ENCODE assay signal across 30 cellular contexts in genomic region chr9:127233582-127234350, GRCh38. TPM values are rescaled to one million over a fixed set of nuclear protein-coding genes. Genes with fewer than 3 reads are reported as not detected.
A peak's percentile ranks its signal among the peaks of the same experiment; 100 is the strongest.
DNase-seq lines count a peak whose midpoint lies in the region; ATAC-seq, FAIRE-seq and TF ChIP-seq lines count a peak whose summit lies in the region.
"Had no signal": no experiment of that assay in that cellular context is flagged by ENCODE, and none has a peak within 500 bp of the region (broad histone marks: within the 10 kb centered on the region; RNA-seq: fewer than 3 reads in every experiment).

No MANE protein-coding gene starts in this region.

- DNase-seq in adrenal gland (peak in 1 of 7 donors; percentile 7), endothelial cell of umbilical vein (ENCODE audit: low read depth, low spot score) (peak; percentile 11), osteoblast (ENCODE audit: insufficient read length, low spot score, missing footprints) (no peak), tibial nerve (ENCODE audit: low spot score in 2 of 2) (no peak)
- DNase-seq: activated CD4-positive, alpha-beta T cell treated with anti-CD3 and anti-CD28 coated beads for 4 hours; activated CD8-positive, alpha-beta T cell treated with anti-CD3 and anti-CD28 coated beads, Interleukin-2, amount 10 ng/mL, durations not matched to agents 7 days and 5 days; activated naive CD4-positive, alpha-beta T cell treated with anti-CD3 and anti-CD28 coated beads, Interleukin-2, amount 50 U/mL, for 16 hours; amniotic stem cell; colonic mucosa; DMS153; effector CD8-positive, alpha-beta T cell; gastrocnemius medialis; IMR-90; kidney glomerular epithelial cell; lower lobe of right lung; naive thymus-derived CD8-positive, alpha-beta T cell; NCI-H146; NCI-H2107; NCI-H345; NCI-H69; nucleus accumbens; SHP77; stimulated activated naive CD4-positive, alpha-beta T cell had no signal

- POLR2A ChIA-PET in endothelial cell of umbilical vein (lab: Charles Lee) = no interaction called here

- peaks cover 15 to 37% of the 10 kb centered on the region in 2 donors for H3K4me1 ChIP-seq in adrenal gland (replicated peaks in 1 of 2)
- no peaks in the 10 kb centered on the region for H3K4me1 ChIP-seq in endothelial cell of umbilical vein (ENCODE audit: control insufficient read depth, extremely low read depth, insufficient read depth, low read length)
- H3K4me1 ChIP-seq in osteoblast (ENCODE audit: insufficient read depth, low read length) = no peaks in the 10 kb centered on the region
- H3K4me1 ChIP-seq in tibial nerve = peaks cover 0 to 31% (median 15%) of the 10 kb centered on the region in 4 donors
- H3K4me1 ChIP-seq: BLaER1, colonic mucosa, gastrocnemius medialis, lower lobe of right lung had no signal

- WGBS in adrenal gland, 4 donors = 55 to 77% (median 65%) methylated on average over 5 of the region's 5 CpGs
- WGBS in tibial nerve, 2 donors = 15 to 19% methylated on average over 5 of the region's 5 CpGs

- H3K27me3 ChIP-seq in adrenal gland = no peaks in the 10 kb centered on the region
- H3K27me3 ChIP-seq in endothelial cell of umbilical vein (ENCODE audit: control insufficient read depth in 2 of 2, insufficient read depth in 2 of 2, low read length in 2 of 2) = no peaks in the 10 kb centered on the region
- peaks cover 3% of the 10 kb centered on the region for H3K27me3 ChIP-seq in osteoblast (ENCODE audit: insufficient read depth, low read length)
- H3K27me3 ChIP-seq in tibial nerve = no peaks in the 10 kb centered on the region
- H3K27me3 ChIP-seq: BLaER1, colonic mucosa, gastrocnemius medialis had no signal

- no peaks in the 10 kb centered on the region for H3K79me2 ChIP-seq in endothelial cell of umbilical vein (ENCODE audit: control insufficient read depth, insufficient read depth, low read length)
- no peaks in the 10 kb centered on the region for H3K79me2 ChIP-seq in osteoblast (ENCODE audit: insufficient read depth, low read length)

- CTCF ChIA-PET in endothelial cell of umbilical vein (lab: Charles Lee) = no interaction called here

- H3K27ac ChIP-seq in adrenal gland = peak overlapping the region in 3 of 5 donors; percentile 10 to 31 (median 18)
- H3K27ac ChIP-seq in endothelial cell of umbilical vein (ENCODE audit: insufficient read depth, low read depth, low read length) = no peak overlapping the region
- H3K27ac ChIP-seq in osteoblast (ENCODE audit: low read depth, low read length) = no peak overlapping the region
- H3K27ac ChIP-seq in tibial nerve = peak overlapping the region in 3 of 4 donors; percentile 27 to 74 (median 59)
- H3K27ac ChIP-seq: BLaER1, colonic mucosa, gastrocnemius medialis, lower lobe of right lung had no signal

- H3K9me3 ChIP-seq in adrenal gland (replicated peaks in 1 of 3) (no peaks in the 10 kb centered on the region), endothelial cell of umbilical vein (replicated peaks; ENCODE audit: control insufficient read depth, insufficient read depth, low read length) (no peaks in the 10 kb centered on the region), osteoblast (ENCODE audit: low read depth, low read length) (no peaks in the 10 kb centered on the region), tibial nerve (no peaks in the 10 kb centered on the region)
- H3K9me3 ChIP-seq: BLaER1, colonic mucosa, gastrocnemius medialis, HAP-1, lower lobe of right lung had no signal

- intact Hi-C loops in adrenal gland (cut with DNase I) (no loop called here), endothelial cell of umbilical vein (cut with micrococcal nuclease) (no loop called here)

- no peaks in the 10 kb centered on the region for H3K9me1 ChIP-seq in endothelial cell of umbilical vein (replicated peaks; ENCODE audit: control insufficient read depth, extremely low read depth, insufficient read depth, low read length)

- no peak for FAIRE-seq in endothelial cell of umbilical vein (lab: Jason Lieb, UNC)
- FAIRE-seq: bronchial epithelial cell had no signal

- H3K36me3 ChIP-seq in adrenal gland (replicated peaks in 1 of 2) = no peaks in the 10 kb centered on the region
- no peaks in the 10 kb centered on the region for H3K36me3 ChIP-seq in endothelial cell of umbilical vein (ENCODE audit: control insufficient read depth in 2 of 2, extremely low read depth in 1 of 2, insufficient read depth in 2 of 2, low read length in 2 of 2)
- no peaks in the 10 kb centered on the region for H3K36me3 ChIP-seq in osteoblast (ENCODE audit: insufficient read depth, low read length)
- peaks cover 0 to 10% (median 0%) of the 10 kb centered on the region in 3 donors for H3K36me3 ChIP-seq in tibial nerve
- H3K36me3 ChIP-seq: BLaER1, colonic mucosa, gastrocnemius medialis, HAP-1, lower lobe of right lung had no signal

- ATAC-seq in GM18873 (IDR thresholded peaks at IDR 0.05; ENCODE audit: low FRiP score, unreplicated experiment) (no peak), GM21786 (IDR thresholded peaks at IDR 0.05; ENCODE audit: unreplicated experiment) (no peak), HG03460 (IDR thresholded peaks at IDR 0.05; ENCODE audit: unreplicated experiment) (no peak)
- ATAC-seq: activated CD8-positive, alpha-beta T cell treated with anti-CD3 and anti-CD28 coated beads, Interleukin-2, amount 10 ng/mL, durations not matched to agents 7 days and 5 days; gastrocnemius medialis; lower lobe of right lung; naive thymus-derived CD8-positive, alpha-beta T cell had no signal

- TF ChIP-seq EP300 in tibial nerve (IDR thresholded peaks at IDR 0.05) = no peak

- no peak for TF ChIP-seq CTCF in adrenal gland (IDR thresholded peaks at IDR 0.05)
- no peak for TF ChIP-seq CTCF in endothelial cell of umbilical vein (IDR thresholded peaks at IDR 0.05; ENCODE audit: extremely low read depth in 1 of 2, insufficient read depth in 1 of 2, low read depth in 1 of 2, low read length in 2 of 2)
- TF ChIP-seq CTCF in osteoblast (IDR thresholded peaks at IDR 0.05; ENCODE audit: extremely low read depth, low read depth, low read length) = no peak
- TF ChIP-seq CTCF in tibial nerve (IDR thresholded peaks at IDR 0.05) = no peak

- H3K4me2 ChIP-seq in endothelial cell of umbilical vein (ENCODE audit: insufficient read depth, low read length) = no peak overlapping the region
- H3K4me2 ChIP-seq in osteoblast (ENCODE audit: insufficient read depth, low read length) = peak overlapping the region; percentile 16
- H3K4me2 ChIP-seq: BLaER1 had no signal

- no TSS peak for BruUV-seq in endothelial cell of umbilical vein (replicated peaks; lab: Mats Ljungman, UMichigan)

- H3K9ac ChIP-seq in endothelial cell of umbilical vein (replicated peaks; ENCODE audit: extremely low read depth, insufficient read depth, low read length) = no peak overlapping the region
- H3K9ac ChIP-seq: BLaER1 had no signal

- H2AFZ ChIP-seq in endothelial cell of umbilical vein (ENCODE audit: low read depth, low read length) (no peak overlapping the region), osteoblast (ENCODE audit: low read length) (peak overlapping the region; percentile 2)

- TF ChIP-seq POLR2A in adrenal gland (IDR thresholded peaks at IDR 0.05) (no peak), endothelial cell of umbilical vein (IDR thresholded peaks at IDR 0.05; ENCODE audit: low read depth, low read length) (no peak), tibial nerve (IDR thresholded peaks at IDR 0.05) (no peak)

- dilution Hi-C loops in endothelial cell of umbilical vein (cut with MboI; ENCODE audit: extremely low pct_ligation_motif_present, low sequenced_read_pairs) = no loop called here

- no peak overlapping the region for H3K4me3 ChIP-seq in adrenal gland
- H3K4me3 ChIP-seq in endothelial cell of umbilical vein (replicated peaks in 1 of 3; ENCODE audit: insufficient read depth in 1 of 3, low read depth in 1 of 3, low read length in 3 of 3) = no peak overlapping the region
- no peak overlapping the region for H3K4me3 ChIP-seq in osteoblast (ENCODE audit: insufficient read depth, low read length)
- no peak overlapping the region for H3K4me3 ChIP-seq in tibial nerve
- H3K4me3 ChIP-seq: BLaER1, colonic mucosa, gastrocnemius medialis, HAP-1, lower lobe of right lung, skin epidermis had no signal

- H4K20me1 ChIP-seq in endothelial cell of umbilical vein (replicated peaks; ENCODE audit: control insufficient read depth, extremely low read depth, insufficient read depth, low read length) (no peaks in the 10 kb centered on the region), osteoblast (ENCODE audit: insufficient read depth, low read length) (no peaks in the 10 kb centered on the region)

TF ChIP-seq in endothelial cell of umbilical vein, 7 proteins besides CTCF, POLR2A, EP300 and RAD21:
- TF ChIP-seq MAX (IDR thresholded peaks at IDR 0.05; ENCODE audit: insufficient read depth, insufficient read length) (no peak), POLR2AphosphoS5 (IDR thresholded peaks at IDR 0.05; ENCODE audit: insufficient read depth, low read depth, low read length) (no peak), JUN (IDR thresholded peaks at IDR 0.05; ENCODE audit: borderline replicate concordance, insufficient read depth, insufficient read length, low read depth) (no peak), EZH2 (IDR thresholded peaks at IDR 0.05; ENCODE audit: borderline replicate concordance, low read depth, low read length, severe bottlenecking) (no peak), FOS (IDR thresholded peaks at IDR 0.05; ENCODE audit: borderline replicate concordance, insufficient read depth, low read length) (no peak), MYC (IDR thresholded peaks at IDR 0.05; ENCODE audit: low read depth, low read length) (no peak), GATA2 (IDR thresholded peaks at IDR 0.05; ENCODE audit: insufficient read depth, insufficient read length, low read depth, low read length) (no peak)

RNA-seq across cellular contexts. Expression of gene GARNL3, which starts 30.8 kb away (rescaled TPM):
- total RNA-seq in adrenal gland (10 to 100 TPM; 12.2 to 43.2 (median 34.4) TPM), endothelial cell of umbilical vein (5.2 and 8.3 TPM in 2 replicates), osteoblast (2.4 and 5.8 TPM in 2 replicates), tibial nerve (10 to 100 TPM; 28.4 to 59.7 (median 39.1) TPM)
- polyA plus RNA-seq in adrenal gland (10 to 100 TPM; 13.8 to 25.9 (median 23.6) TPM), endothelial cell of umbilical vein (1.3 and 1.4 TPM in 2 replicates)
- 0.92 and 1.3 TPM in 2 replicates for polyA plus RNA-seq in endothelial cell of umbilical vein (2011; cell fraction: cytosol; rRNA removed)
- polyA plus RNA-seq in endothelial cell of umbilical vein (2011; cell fraction: nucleus; rRNA removed) = 16.8 and 20.3 TPM in 2 replicates
- 2.2 and 3.8 TPM in 2 replicates for polyA plus RNA-seq in endothelial cell of umbilical vein (2012)
- 7.3 and 12.0 TPM in 2 replicates for polyA minus RNA-seq in endothelial cell of umbilical vein
- polyA minus RNA-seq in endothelial cell of umbilical vein (2011; cell fraction: cytosol; rRNA and poly(A)+ RNA removed) = 3.2 TPM
- polyA minus RNA-seq in endothelial cell of umbilical vein (2011; cell fraction: nucleus; rRNA and poly(A)+ RNA removed) = 15.3 and 21.1 TPM in 2 replicates

Comparison
In these comparisons a context has a peak if more than half of its experiments do, and no peak if none do; other contexts are left out.
1. H3K27ac ChIP-seq: peak in adrenal gland (3 of 5) and tibial nerve (3 of 4); none in endothelial cell of umbilical vein (single experiment) and osteoblast (single experiment).